ENCODE assay signal across 9 cellular contexts in the genomic region with DNA sequence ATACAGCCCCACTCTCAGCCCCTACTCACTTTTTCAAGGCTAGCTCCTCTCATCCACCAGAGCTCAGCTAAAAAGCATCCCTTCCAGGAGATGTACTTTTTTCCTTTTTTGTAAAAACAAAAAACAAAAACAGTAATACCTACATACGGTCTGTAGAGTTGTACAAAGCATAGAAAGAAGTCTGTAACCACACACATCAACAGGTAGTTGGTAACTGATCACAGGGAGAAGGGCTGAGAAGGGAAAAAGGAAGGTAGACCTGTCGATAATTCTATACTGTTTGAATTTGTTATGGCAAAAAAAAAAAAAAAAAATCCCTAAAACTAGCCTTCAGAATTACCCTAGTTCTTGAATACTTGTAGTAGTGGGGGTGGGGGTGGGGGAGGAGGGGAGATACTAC. TPM values are rescaled to one million over a fixed set of nuclear protein-coding genes. Genes with fewer than 3 reads are reported as not detected.
DNase-seq lines count a peak whose midpoint lies in the region; ATAC-seq and TF ChIP-seq lines count a peak whose summit lies in the region.
"Had no signal": no experiment of that assay in that cellular context is flagged by ENCODE, and none has a peak within 500 bp of the region (broad histone marks: within the 10 kb centered on the region; RNA-seq: fewer than 3 reads in every experiment).

No MANE protein-coding gene starts in this region.

- no peaks in the 10 kb centered on the region for H3K4me1 ChIP-seq in BE2C

- no peak for DNase-seq in BE2C
- DNase-seq in choroid plexus epithelial cell (ENCODE audit: low read depth): no peak
- DNase-seq in natural killer cell treated with Interleukin-12 subunit alpha and Interleukin-12 subunit beta and Interleukin-15 and Interleukin-18, amount 100 ng/mL, for 72 hours (ENCODE audit: low spot score): no peak
- DNase-seq in NCI-H2081 treated with DMSO at 0.1 percent for 48 hours (lab: John Stamatoyannopoulos, UW): no peak
- DNase-seq in erythroblast (lab: John Stamatoyannopoulos, UW): no peak
- DNase-seq: NCI-H1092 had no signal

- peak overlapping the region; percentile 99 for H3K27ac Mint-ChIP-seq in natural killer cell treated with Interleukin-12 subunit alpha and Interleukin-12 subunit beta and Interleukin-15 and Interleukin-18, amount 100 ng/mL, for 72 hours

- TF ChIP-seq POLR2A in erythroblast (IDR thresholded peaks at IDR 0.05; ENCODE audit: low read length): no peak

- H3K27ac ChIP-seq in KOPT-K1 (ENCODE audit: low read depth, low read length, poor library complexity, severe bottlenecking): peak overlapping the region; percentile 71

- no peaks in the 10 kb centered on the region for H3K9me3 Mint-ChIP-seq in natural killer cell treated with Interleukin-12 subunit alpha and Interleukin-12 subunit beta and Interleukin-15 and Interleukin-18, amount 100 ng/mL, for 72 hours

- peaks cover 5% of the 10 kb centered on the region for H3K36me3 Mint-ChIP-seq in natural killer cell treated with Interleukin-12 subunit alpha and Interleukin-12 subunit beta and Interleukin-15 and Interleukin-18, amount 100 ng/mL, for 72 hours

- no peaks in the 10 kb centered on the region for H3K27me3 ChIP-seq in BE2C

- H3K27me3 Mint-ChIP-seq in natural killer cell treated with Interleukin-12 subunit alpha and Interleukin-12 subunit beta and Interleukin-15 and Interleukin-18, amount 100 ng/mL, for 72 hours: no peaks in the 10 kb centered on the region

- H3K9me3 ChIP-seq in BE2C (no peaks in the 10 kb centered on the region), KOPT-K1 (ENCODE audit: insufficient read depth, low read length, poor library complexity, severe bottlenecking) (no peaks in the 10 kb centered on the region)

- no peak for ATAC-seq in natural killer cell treated with Interleukin-12 subunit alpha and Interleukin-12 subunit beta and Interleukin-15 and Interleukin-18, amount 100 ng/mL, for 72 hours
- ATAC-seq in GM18498 (IDR thresholded peaks at IDR 0.05; ENCODE audit: unreplicated experiment) (no peak), HG03097 (IDR thresholded peaks at IDR 0.05; ENCODE audit: low FRiP score, unreplicated experiment) (no peak)

- H3K36me3 ChIP-seq in BE2C (peaks cover 15% of the 10 kb centered on the region), KOPT-K1 (ENCODE audit: insufficient read depth, low read length) (peaks cover 34% of the 10 kb centered on the region)

- H3K4me3 ChIP-seq in BE2C (ENCODE audit: low read depth, low read length) (peak overlapping the region; percentile 93), choroid plexus epithelial cell (ENCODE audit: low read depth, low read length) (peak overlapping the region; percentile 90)

- no peak for TF ChIP-seq CTCF in BE2C (IDR thresholded peaks at IDR 0.05; ENCODE audit: low read depth, low read length)
- no peak for TF ChIP-seq CTCF in choroid plexus epithelial cell (conservative IDR thresholded peaks at IDR 0.05; ENCODE audit: low read depth, low read length)

- peak overlapping the region; percentile 99 for H3K4me3 Mint-ChIP-seq in natural killer cell treated with Interleukin-12 subunit alpha and Interleukin-12 subunit beta and Interleukin-15 and Interleukin-18, amount 100 ng/mL, for 72 hours

- H3K4me1 Mint-ChIP-seq in natural killer cell treated with Interleukin-12 subunit alpha and Interleukin-12 subunit beta and Interleukin-15 and Interleukin-18, amount 100 ng/mL, for 72 hours (ENCODE audit: low read depth in 2 of 2): peaks cover 15 to 18% of the 10 kb centered on the region in 2 donors

RNA-seq across cellular contexts. Expression of gene SLC25A19, which starts 0.9 kb away (rescaled TPM):
- 35.1 TPM for polyA plus RNA-seq in BE2C (2012; ENCODE audit: insufficient read depth, insufficient read length, low read depth)
- 100 to 1,000 TPM in 1 of 2 donors, 10 to 100 TPM in 1; 53.0 to 140 TPM for total RNA-seq in natural killer cell treated with Interleukin-12 subunit alpha and Interleukin-12 subunit beta and Interleukin-15 and Interleukin-18, amount 100 ng/mL, for 72 hours

RNA-seq across cellular contexts. Expression of gene MIF4GD, which starts 17.3 kb away (rescaled TPM):
- 61.8 TPM for polyA plus RNA-seq in BE2C (2012; ENCODE audit: insufficient read depth, insufficient read length, low read depth)
- total RNA-seq in natural killer cell treated with Interleukin-12 subunit alpha and Interleukin-12 subunit beta and Interleukin-15 and Interleukin-18, amount 100 ng/mL, for 72 hours: 10 to 100 TPM; 32.3 to 35.2 TPM

RNA-seq across cellular contexts. Expression of gene MRPS7, which starts 26.7 kb away (rescaled TPM):
- polyA plus RNA-seq in BE2C (2012; ENCODE audit: insufficient read depth, insufficient read length, low read depth): 232 TPM
- total RNA-seq in natural killer cell treated with Interleukin-12 subunit alpha and Interleukin-12 subunit beta and Interleukin-15 and Interleukin-18, amount 100 ng/mL, for 72 hours: 10 to 100 TPM; 76.4 to 82.8 TPM

RNA-seq across cellular contexts. Expression of gene GGA3, which starts 27.0 kb away (rescaled TPM):
- 66.2 TPM for polyA plus RNA-seq in BE2C (2012; ENCODE audit: insufficient read depth, insufficient read length, low read depth)
- 100 to 1,000 TPM in 1 of 2 donors, 10 to 100 TPM in 1; 77.3 to 111 TPM for total RNA-seq in natural killer cell treated with Interleukin-12 subunit alpha and Interleukin-12 subunit beta and Interleukin-15 and Interleukin-18, amount 100 ng/mL, for 72 hours
